Comparison of ENCODE assay signal across 13 cellular contexts in genomic region chr3:159840900-159841299, GRCh38. TPM values are rescaled to one million over a fixed set of nuclear protein-coding genes. Genes with fewer than 3 reads are reported as not detected.
DNase-seq lines count a peak whose midpoint lies in the region; ATAC-seq and TF ChIP-seq lines count a peak whose summit lies in the region.
"Had no signal": no experiment of that assay in that cellular context is flagged by ENCODE, and none has a peak within 500 bp of the region (broad histone marks: within the 10 kb centered on the region; RNA-seq: fewer than 3 reads in every experiment).

No MANE protein-coding gene starts in this region.

- H3K4me3 ChIP-seq in GM12875 (ENCODE audit: low read depth, low read length) (peak overlapping the region; percentile 73), PC-3 (ENCODE audit: low read length) (no peak overlapping the region), neural cell (ENCODE audit: low read length) (peak overlapping the region; percentile 74), ascending aorta (no peak overlapping the region), HAP-1 (no peak overlapping the region)

- H3K36me3 ChIP-seq in PC-3 (ENCODE audit: low read depth, low read length) (no peaks in the 10 kb centered on the region), neural cell (ENCODE audit: insufficient read depth, low read length) (no peaks in the 10 kb centered on the region), ascending aorta (no peaks in the 10 kb centered on the region), HAP-1 (replicated peaks) (no peaks in the 10 kb centered on the region)

- ATAC-seq in PC-3, result peak; percentile 42
- no peak for ATAC-seq in GM18868 (IDR thresholded peaks at IDR 0.05; ENCODE audit: unreplicated experiment)
- ATAC-seq: T-cell had no signal

- no peak for TF ChIP-seq RAD21 in neural cell (conservative IDR thresholded peaks at IDR 0.05)

- H3K79me2 ChIP-seq in PC-3 (ENCODE audit: low read length) (peaks cover 74% of the 10 kb centered on the region), neural cell (replicated peaks; ENCODE audit: insufficient read depth, low read length) (peaks cover 54% of the 10 kb centered on the region)

- in situ Hi-C loops in HAP-1 (cut with MboI; ENCODE audit: low sequenced_read_pairs), result no loop called here

- H3K27me3 ChIP-seq in PC-3 (ENCODE audit: low read length), result no peaks in the 10 kb centered on the region
- no peaks in the 10 kb centered on the region for H3K27me3 ChIP-seq in neural cell (ENCODE audit: insufficient read depth, low read depth, low read length)
- no peaks in the 10 kb centered on the region for H3K27me3 ChIP-seq in ascending aorta
- H3K27me3 ChIP-seq in HAP-1 (ENCODE audit: low read depth), result no peaks in the 10 kb centered on the region

- BruUV-seq in PC-3 (replicated peaks; lab: Mats Ljungman, UMichigan), result no TSS peak

- H3K9me3 ChIP-seq in PC-3 (ENCODE audit: low read length), result no peaks in the 10 kb centered on the region
- no peaks in the 10 kb centered on the region for H3K9me3 ChIP-seq in neural cell (ENCODE audit: low read length)
- no peaks in the 10 kb centered on the region for H3K9me3 ChIP-seq in ascending aorta
- H3K9me3 ChIP-seq in HAP-1, result no peaks in the 10 kb centered on the region

- TF ChIP-seq CTCF in GM12875 (IDR thresholded peaks at IDR 0.05; ENCODE audit: borderline replicate concordance, insufficient read depth, low read depth, low read length) (no peak), PC-3 (conservative IDR thresholded peaks at IDR 0.05; ENCODE audit: low read depth, low read length) (no peak), neural cell (IDR thresholded peaks at IDR 0.05; ENCODE audit: poor library complexity, severe bottlenecking) (no peak), ascending aorta (IDR thresholded peaks at IDR 0.05) (no peak)

- CTCF ChIA-PET in PC-3 (lab: Charles Lee), result interaction anchor here (0.6 kb wide), 1 partner anchor 1093 kb away, joined by 3 read pairs; no protein-coding TSS in a partner anchor

- TF ChIP-seq EP300 in neural cell (conservative IDR thresholded peaks at IDR 0.05; ENCODE audit: poor library complexity, severe bottlenecking), result no peak

- H2AFZ ChIP-seq in PC-3 (ENCODE audit: low read length), result no peak overlapping the region
- no peak overlapping the region for H2AFZ ChIP-seq in neural cell (ENCODE audit: low read depth, low read length)

- POLR2A ChIA-PET in PC-3 (lab: Charles Lee; ENCODE audit: unreplicated experiment), result no interaction called here

- intact Hi-C loops in PC-3 (cut with micrococcal nuclease) (no loop called here), ascending aorta (cut with DNase I) (no loop called here)

- H4K20me1 ChIP-seq in PC-3 (ENCODE audit: low read length), result peaks cover 16% of the 10 kb centered on the region
- H4K20me1 ChIP-seq in neural cell (ENCODE audit: insufficient read depth), result no peaks in the 10 kb centered on the region

- H3K4me1 ChIP-seq in PC-3 (ENCODE audit: insufficient read depth, low read length), result peaks cover 16% of the 10 kb centered on the region
- H3K4me1 ChIP-seq in ascending aorta, result peaks cover 4 to 24% of the 10 kb centered on the region in 2 donors
- peaks cover 39% of the 10 kb centered on the region for H3K4me1 ChIP-seq in HAP-1

- no peaks in the 10 kb centered on the region for H3K9me2 ChIP-seq in PC-3 (replicated peaks; ENCODE audit: low read length)
- H3K9me2 ChIP-seq in neural cell (ENCODE audit: insufficient read depth, low read length), result no peaks in the 10 kb centered on the region

- H3K27ac ChIP-seq in PC-3 (ENCODE audit: low read length) (no peak overlapping the region), neural cell (ENCODE audit: low read length) (peak overlapping the region; percentile 96), ascending aorta (no peak overlapping the region)
- H3K27ac ChIP-seq: C4-2B had no signal

- DNase-seq in PC-3 (peak; percentile 59), fibroblast of gingiva (ENCODE audit: low read depth) (peak; percentile 91), ascending aorta (ENCODE audit: low spot score in 2 of 2) (no peak), HAP-1 (ENCODE audit: low spot score in 2 of 2) (no peak), cortex of kidney (lab: John Stamatoyannopoulos, UW) (no peak)
- DNase-seq: cerebellar nuclear complex; NCI-H1694 treated with DMSO at 0.1 percent for 48 hours; stimulated activated CD4-positive, alpha-beta T cell treated with anti-CD3 and anti-CD28 coated beads, Interleukin-15, amount 100 ng/mL, for 24 hours; T-cell had no signal

- H3K9ac ChIP-seq in PC-3 (ENCODE audit: low read length), result no peak overlapping the region
- peak overlapping the region; percentile 90 for H3K9ac ChIP-seq in neural cell (ENCODE audit: low read length)

- H3K4me2 ChIP-seq in PC-3 (ENCODE audit: low read length), result no peak overlapping the region
- H3K4me2 ChIP-seq in neural cell (ENCODE audit: low read length), result peak overlapping the region; percentile 90

- no peaks in the 10 kb centered on the region for H3F3A ChIP-seq in PC-3 (ENCODE audit: low read length, unreplicated experiment)
- H3F3A ChIP-seq in neural cell (ENCODE audit: insufficient read depth, low read length, poor library complexity, severe bottlenecking), result peaks cover 5% of the 10 kb centered on the region

TF ChIP-seq in neural cell, 6 proteins besides CTCF, POLR2A, EP300 and RAD21:
- TF ChIP-seq EZH2 (IDR thresholded peaks at IDR 0.05; ENCODE audit: borderline replicate concordance, insufficient read depth, low read length, poor library complexity, severe bottlenecking), result no peak
- no peak for TF ChIP-seq POLR2AphosphoS5 (IDR thresholded peaks at IDR 0.05)
- no peak for TF ChIP-seq TAF1 (IDR thresholded peaks at IDR 0.05; ENCODE audit: low read depth)
- TF ChIP-seq REST (IDR thresholded peaks at IDR 0.05; ENCODE audit: borderline replicate concordance), result no peak
- TF ChIP-seq SMC3 (conservative IDR thresholded peaks at IDR 0.05; ENCODE audit: poor library complexity), result no peak
- TF ChIP-seq MXI1 (conservative IDR thresholded peaks at IDR 0.05; ENCODE audit: poor library complexity, severe bottlenecking), result no peak

RNA-seq across cellular contexts. Expression of gene SCHIP1, which starts 1.2 kb away (rescaled TPM):
- 1.0 and 2.1 TPM in 2 replicates for total RNA-seq in PC-3 (2014; rRNA removed)
- 92.7 and 94.9 TPM in 2 replicates for polyA plus RNA-seq in neural cell
- 56.7 and 73.4 TPM in 2 replicates for polyA minus RNA-seq in neural cell
- total RNA-seq in ascending aorta, result 11.7 TPM

Comparison
In these comparisons a context has a peak if more than half of its experiments do, and no peak if none do; other contexts are left out.
1. H3K4me3 ChIP-seq: peak in GM12875 (single experiment) and neural cell (single experiment); none in PC-3 (single experiment), ascending aorta (0 of 2) and HAP-1 (single experiment).
2. DNase-seq: peak in PC-3 (single experiment) and fibroblast of gingiva (single experiment); none in ascending aorta (0 of 2), HAP-1 (0 of 2) and cortex of kidney (single experiment).